1 cellular context compared by ENCODE assay signal in the genomic region with DNA sequence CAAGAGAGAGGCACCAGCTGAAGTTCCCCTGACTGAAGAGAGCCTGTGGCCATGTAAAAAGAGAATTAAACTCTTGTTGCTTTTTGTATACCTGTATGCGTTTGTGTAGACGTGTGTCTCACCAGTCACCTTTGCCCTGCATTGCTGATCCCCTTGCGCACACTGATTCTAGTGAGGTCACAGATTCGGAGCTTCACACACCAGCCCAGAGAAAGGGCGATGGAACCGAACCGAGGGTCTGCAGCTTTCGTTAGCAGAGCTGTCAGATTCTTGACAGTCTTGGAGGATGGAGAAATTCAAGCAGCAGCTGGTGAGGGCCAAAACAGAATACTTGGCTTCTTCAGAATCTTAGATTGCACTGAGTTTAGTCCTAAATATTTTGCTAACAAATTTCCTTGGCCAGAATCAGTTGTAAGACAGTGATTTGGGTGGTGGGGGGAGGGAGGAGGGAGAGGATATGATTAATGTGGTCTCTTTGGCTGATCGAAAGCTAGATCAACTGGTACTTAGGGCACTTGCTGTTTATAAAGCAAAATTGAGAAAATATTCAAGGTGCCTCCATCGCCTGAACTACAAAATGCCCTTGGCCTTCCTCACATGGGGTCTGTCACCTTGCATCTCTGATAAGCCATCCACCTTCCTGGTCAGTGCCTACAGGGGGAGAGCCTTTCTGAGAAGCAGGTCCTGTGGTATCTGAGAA.
TF ChIP-seq lines count a peak whose summit lies in the region.

No MANE protein-coding gene starts in this region.

TF ChIP-seq in GM12878, 131 proteins besides CTCF, POLR2A, EP300 and RAD21:
- TF ChIP-seq SUZ12 (IDR thresholded peaks at IDR 0.05; ENCODE audit: unreplicated experiment) (no peak), SMAD1 (IDR thresholded peaks at IDR 0.05; ENCODE audit: low read depth, partially characterized antibody) (no peak), TCF12 (IDR thresholded peaks at IDR 0.05; ENCODE audit: low read depth, low read length) (no peak)
